18 cellular contexts compared by ENCODE assay signal in the genomic region with DNA sequence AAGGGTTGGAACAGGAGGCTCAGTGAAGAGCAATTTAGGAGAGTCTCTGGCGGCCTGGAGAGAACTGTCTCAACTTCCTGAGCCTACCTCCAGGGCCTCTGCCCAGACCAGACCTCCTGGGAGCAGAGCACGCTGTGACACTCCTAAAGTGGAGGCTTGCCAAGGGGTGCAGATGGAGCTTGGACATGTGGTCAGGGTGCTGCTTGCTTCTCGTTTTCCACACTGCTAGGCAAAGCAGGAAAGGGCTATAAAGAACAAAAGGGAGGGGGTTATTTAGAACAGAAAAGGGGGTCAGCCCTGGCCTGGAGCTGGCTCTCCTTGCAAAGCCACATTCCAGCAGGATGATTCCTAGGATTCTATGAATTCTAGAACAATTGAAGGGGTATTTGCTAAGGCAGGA.
DNase-seq lines count a peak whose midpoint lies in the region; FAIRE-seq and TF ChIP-seq lines count a peak whose summit lies in the region.
"Had no signal": no experiment of that assay in that cellular context is flagged by ENCODE, and none has a peak within 500 bp of the region (broad histone marks: within the 10 kb centered on the region; RNA-seq: fewer than 3 reads in every experiment).

No MANE protein-coding gene starts in this region.

- POLR2A ChIA-PET in H1 (lab: Charles Lee; ENCODE audit: partially characterized antibody), result interaction anchor here (1.3 kb wide), 1 partner anchor 13 kb away, joined by 3 read pairs; no protein-coding TSS in a partner anchor
- POLR2A ChIA-PET in GM10248 (lab: Yijun Ruan, JAX), result no interaction called here

- WGBS in H1 (ENCODE audit: extremely low coverage in 1 of 2, insufficient coverage in 1 of 2, insufficient read length in 1 of 2, insufficient replicate concordance in 2 of 2, low coverage in 1 of 2, low lambda C conversion rate in 2 of 2, missing lambda C conversion rate in 1 of 2), 2 experiments, result 81% methylated on average over 3 of the region's 3 CpGs; no CpG with 5 or more reads in 1 of the 2 experiments

- no peak overlapping the region for H3K14ac ChIP-seq in H1 (ENCODE audit: insufficient read length)

- no peaks in the 10 kb centered on the region for H3K36me3 Mint-ChIP-seq in nephron progenitor cell (ENCODE audit: low read depth)

- DNase-seq in DMS 273 (lab: John Stamatoyannopoulos, UW; ENCODE audit: unreplicated experiment), result peak; percentile 71
- peak; percentile 40 for DNase-seq in NCI-H1092 treated with DMSO at 0.1 percent for 48 hours (lab: John Stamatoyannopoulos, UW)
- DNase-seq in H1 (ENCODE audit: low read depth in 1 of 2, low spot score in 2 of 2), result no peak
- no peak for DNase-seq in nephron progenitor cell
- DNase-seq in GM10248 (ENCODE audit: extremely low spot score), result no peak
- no peak for DNase-seq in posterior vena cava (ENCODE audit: low spot score)
- DNase-seq in NCI-H226, result no peak
- no peak for DNase-seq in DMS79 treated with DMSO at 0.1 percent for 48 hours (lab: John Stamatoyannopoulos, UW)
- DNase-seq: activated CD4-positive, alpha-beta memory T cell treated with anti-CD3 and anti-CD28 coated beads, Interleukin-2, amount 10 ng/mL, durations not matched to agents 7 days and 5 days; DMS53; HFFc6; hypothalamus; KBM-7; lower lobe of right lung; NCI-H1436; NCI-H748 treated with DMSO at 0.1 percent for 48 hours had no signal

- intact Hi-C loops in posterior vena cava (cut with DNase I), result no loop called here

- 0 out of 2 replicates have a peak overlapping the region, but pooled peaks have one; percentile 32 for H2BK15ac ChIP-seq in H1 (ENCODE audit: low read length)

- peaks cover 3% of the 10 kb centered on the region for H3K27me3 Mint-ChIP-seq in nephron progenitor cell (ENCODE audit: low read depth, poor library complexity)
- H3K27me3 Mint-ChIP-seq: dendritic cell treated with granulocyte-macrophage colony-stimulating factor and Interleukin-4, amounts not matched to agents 40 ng/mL and 50 ng/mL, for 4 days had no signal

- no peaks in the 10 kb centered on the region for H3K23me2 ChIP-seq in H1 (ENCODE audit: low read depth, low read length)

- no peak overlapping the region for H3K27ac ChIP-seq in H1 (ENCODE audit: low read depth, low read length)
- H3K27ac ChIP-seq: lower lobe of right lung, neutrophil had no signal

- H2AK5ac ChIP-seq in H1 (ENCODE audit: low read depth, low read length), result no peak overlapping the region

- H3K9me3 ChIP-seq in H1 (ENCODE audit: insufficient read depth in 2 of 2, low read depth in 1 of 2, low read length in 1 of 2), result no peaks in the 10 kb centered on the region
- H3K9me3 ChIP-seq: lower lobe of right lung, neutrophil had no signal

- CTCF ChIA-PET in H1 (lab: Charles Lee; ENCODE audit: partially characterized antibody), result interaction anchor here (0.6 to 3.9 kb wide), 3 partner anchors 16 to 1338 kb away, joined by 3 to 13 read pairs (median 3); no protein-coding TSS in a partner anchor
- CTCF ChIA-PET in GM10248 (lab: Yijun Ruan, JAX), result interaction anchor here (0.8 to 1.3 kb wide), 2 partner anchors 13 to 25 kb away, joined by 3 read pairs; no protein-coding TSS in a partner anchor

- no peak overlapping the region for H3K4me3 Mint-ChIP-seq in nephron progenitor cell
- H3K4me3 Mint-ChIP-seq: activated CD4-positive, alpha-beta memory T cell treated with anti-CD3 and anti-CD28 coated beads, Interleukin-2, amount 10 ng/mL, durations not matched to agents 7 days and 5 days; dendritic cell treated with granulocyte-macrophage colony-stimulating factor and Interleukin-4, amounts not matched to agents 40 ng/mL and 50 ng/mL, for 4 days; HFFc6 had no signal

- no peaks in the 10 kb centered on the region for H3K79me2 ChIP-seq in H1 (ENCODE audit: control insufficient read depth in 1 of 2, insufficient read depth in 2 of 2, low read length in 2 of 2)

- no peak for TF ChIP-seq EP300 in H1 (IDR thresholded peaks at IDR 0.05; ENCODE audit: borderline replicate concordance in 1 of 2, low read depth in 2 of 2, low read length in 2 of 2)

- peaks cover 7% of the 10 kb centered on the region for H3K4me1 Mint-ChIP-seq in nephron progenitor cell

- TF ChIP-seq RAD21 in H1 (IDR thresholded peaks at IDR 0.05 in 1 of 2, conservative IDR thresholded peaks at IDR 0.05 in 1 of 2; ENCODE audit: low read depth in 2 of 2, low read length in 2 of 2), result no peak

- H2AFZ ChIP-seq in H1 (ENCODE audit: low read length), result peak overlapping the region; percentile 34; the same call in 1 of the 2 replicates

- no peaks in the 10 kb centered on the region for H3K79me1 ChIP-seq in H1 (ENCODE audit: low read depth, low read length)

- H3K4ac ChIP-seq in H1 (replicated peaks; ENCODE audit: insufficient read length, low read depth, low read length), result no peak overlapping the region

- no peak overlapping the region for H2BK20ac ChIP-seq in H1 (ENCODE audit: low read length)

- no peak overlapping the region for H3K4me2 ChIP-seq in H1 (ENCODE audit: insufficient read depth in 1 of 2, low read depth in 2 of 2, low read length in 2 of 2)

- peak overlapping the region; percentile 39 for H3K27ac Mint-ChIP-seq in nephron progenitor cell
- H3K27ac Mint-ChIP-seq: activated CD4-positive, alpha-beta memory T cell treated with anti-CD3 and anti-CD28 coated beads, Interleukin-2, amount 10 ng/mL, durations not matched to agents 7 days and 5 days; dendritic cell treated with granulocyte-macrophage colony-stimulating factor and Interleukin-4, amounts not matched to agents 40 ng/mL and 50 ng/mL, for 4 days; HFFc6 had no signal

- TF ChIP-seq POLR2A in H1 (IDR thresholded peaks at IDR 0.05; ENCODE audit: control extremely low read depth in 1 of 2, low read depth in 2 of 2, low read length in 2 of 2), result no peak

- no peak overlapping the region for H4K5ac ChIP-seq in H1 (ENCODE audit: insufficient read length, low read depth, low read length)

- no peak overlapping the region for H3K56ac ChIP-seq in H1 (replicated peaks; ENCODE audit: insufficient read length, low read depth, low read length)

- FAIRE-seq in H1 (lab: Jason Lieb, UNC), result no peak

- no peaks in the 10 kb centered on the region for H3K36me3 ChIP-seq in H1 (ENCODE audit: control insufficient read depth in 2 of 4, insufficient read depth in 4 of 4, low read length in 3 of 4)
- H3K36me3 ChIP-seq: lower lobe of right lung, neutrophil had no signal

- H2BK12ac ChIP-seq in H1 (ENCODE audit: low read depth, low read length), result no peak overlapping the region

- no peak overlapping the region for H4K8ac ChIP-seq in H1 (ENCODE audit: extremely low read depth, insufficient read depth, low read length)

- TF ChIP-seq CTCF in H1 (IDR thresholded peaks at IDR 0.05; ENCODE audit: control extremely low read depth in 1 of 3, insufficient read depth in 1 of 3, low read depth in 1 of 3, low read length in 3 of 3) (no peak), nephron progenitor cell (IDR thresholded peaks at IDR 0.05) (no peak), GM10248 (IDR thresholded peaks at IDR 0.05; ENCODE audit: control extremely low read depth, extremely low read depth, low read depth, missing control alignments) (no peak)

- H3K18ac ChIP-seq in H1 (ENCODE audit: extremely low read depth, low read length), result no peak overlapping the region

- H3K23ac ChIP-seq in H1 (ENCODE audit: insufficient read length), result no peak overlapping the region

- no peak overlapping the region for H4K91ac ChIP-seq in H1 (replicated peaks; ENCODE audit: insufficient read length, low read length)

- peaks cover 0 to 2% (median 0%) of the 10 kb centered on the region in 4 experiments; a peak in 2 of 7 replicates for H3K4me1 ChIP-seq in H1 (replicated peaks in 1 of 4; ENCODE audit: control insufficient read depth in 3 of 4, insufficient read depth in 4 of 4, low read length in 3 of 4)
- H3K4me1 ChIP-seq: lower lobe of right lung had no signal

- no peak overlapping the region for H3K9ac ChIP-seq in H1 (replicated peaks in 1 of 4; ENCODE audit: extremely low read depth in 1 of 4, low read depth in 3 of 4, low read length in 3 of 4)

- H3K9me3 Mint-ChIP-seq in nephron progenitor cell, result no peaks in the 10 kb centered on the region
- H3K9me3 Mint-ChIP-seq: activated CD4-positive, alpha-beta memory T cell treated with anti-CD3 and anti-CD28 coated beads, Interleukin-2, amount 10 ng/mL, durations not matched to agents 7 days and 5 days; dendritic cell treated with granulocyte-macrophage colony-stimulating factor and Interleukin-4, amounts not matched to agents 40 ng/mL and 50 ng/mL, for 4 days had no signal

- no peak overlapping the region for H2BK120ac ChIP-seq in H1 (replicated peaks; ENCODE audit: low read depth, low read length)

- no peak overlapping the region for H3K4me3 ChIP-seq in H1 (ENCODE audit: extremely low read depth in 1 of 4, insufficient read depth in 2 of 4, low read depth in 3 of 4, low read length in 4 of 4)
- H3K4me3 ChIP-seq: lower lobe of right lung had no signal

- H3K27me3 ChIP-seq in H1 (replicated peaks in 1 of 4; ENCODE audit: control insufficient read depth in 3 of 4, extremely low read depth in 1 of 4, insufficient read depth in 3 of 4, low read length in 3 of 4), result no peaks in the 10 kb centered on the region
- H3K27me3 ChIP-seq: neutrophil had no signal

- no peaks in the 10 kb centered on the region for H4K20me1 ChIP-seq in H1 (replicated peaks in 1 of 2; ENCODE audit: control insufficient read depth in 1 of 2, insufficient read depth in 2 of 2, low read length in 2 of 2)

- H2BK5ac ChIP-seq in H1 (ENCODE audit: low read depth, low read length), result no peak overlapping the region

TF ChIP-seq in H1, 55 proteins besides CTCF, POLR2A, EP300 and RAD21:
- TF ChIP-seq GABPA (IDR thresholded peaks at IDR 0.05; ENCODE audit: borderline replicate concordance, insufficient read depth, low read length) (no peak), KDM5A (IDR thresholded peaks at IDR 0.05; ENCODE audit: low read length) (no peak), MAX (IDR thresholded peaks at IDR 0.05) (no peak), PHF8 (conservative IDR thresholded peaks at IDR 0.05; ENCODE audit: low read depth, low read length) (no peak), EZH2 (IDR thresholded peaks at IDR 0.05; ENCODE audit: low read depth, low read length, severe bottlenecking) (no peak)
TF ChIP-seq in H1: peak in this region for 0.

Comparison
In these comparisons a context has a peak if more than half of its experiments do, and no peak if none do; other contexts are left out.
1. DNase-seq: peak in DMS 273 (single experiment) and NCI-H1092 treated with DMSO at 0.1 percent for 48 hours (single experiment); none in H1 (0 of 2), nephron progenitor cell (single experiment), GM10248 (single experiment), posterior vena cava (single experiment), NCI-H226 (single experiment) and DMS79 treated with DMSO at 0.1 percent for 48 hours (single experiment).